In genomic region chr7:36547361-36547760, GRCh38 we compare ENCODE assay signal across 27 cellular contexts.
"Had no signal": no experiment of that assay in that cellular context is flagged by ENCODE, and none has a peak within 500 bp of the region (broad histone marks: within the 10 kb centered on the region; RNA-seq: fewer than 3 reads in every experiment).

No MANE protein-coding gene starts in this region.

- H3K36me3 ChIP-seq: colonic mucosa, sigmoid colon, transverse colon, uterus had no signal

- ATAC-seq: activated CD4-positive, CD25-positive, alpha-beta regulatory T cell treated with anti-CD3 and anti-CD28 coated beads, Interleukin-2, amount 50 U/mL, for 24 hours; activated naive CD8-positive, alpha-beta T cell treated with anti-CD3 and anti-CD28 coated beads, Interleukin-2, amount 50 U/mL, for 24 hours; heart right ventricle; left colon; naive thymus-derived CD4-positive, alpha-beta T cell; stimulated activated naive B cell treated with anti-CD40 and anti-IgM and Interleukin-4, amounts not matched to agents 10 μg/mL and 1 μg/mL and 100 μg/mL, for 72 hours had no signal

- H3K4me1 ChIP-seq: colonic mucosa, heart right ventricle, sigmoid colon, transverse colon, uterus had no signal

- H3K4me3 Mint-ChIP-seq: activated CD4-positive, alpha-beta memory T cell treated with anti-CD3 and anti-CD28 coated beads, Interleukin-2, amount 10 ng/mL, durations not matched to agents 7 days and 5 days; activated CD4-positive, alpha-beta T cell treated with anti-CD3 and anti-CD28 coated beads, Interleukin-2, amount 10 ng/mL, durations not matched to agents 24 days and 14 days; activated naive CD8-positive, alpha-beta T cell treated with anti-CD3 and anti-CD28 coated beads, Interleukin-2, amount 50 U/mL, for 24 hours; brain; endodermal cell; naive thymus-derived CD4-positive, alpha-beta T cell; stimulated activated naive B cell treated with anti-CD40 and anti-IgM and Interleukin-4, amounts not matched to agents 10 μg/mL and 1 μg/mL and 100 μg/mL, for 72 hours had no signal

- H3K27ac ChIP-seq: colonic mucosa, epithelial cell of prostate, heart right ventricle, sigmoid colon, transverse colon, uterus, VCaP had no signal

- H3K27me3 Mint-ChIP-seq: activated CD4-positive, alpha-beta memory T cell treated with anti-CD3 and anti-CD28 coated beads, Interleukin-2, amount 10 ng/mL, durations not matched to agents 7 days and 5 days; activated CD4-positive, alpha-beta T cell treated with anti-CD3 and anti-CD28 coated beads, Interleukin-2, amount 10 ng/mL, durations not matched to agents 24 days and 14 days; activated naive CD8-positive, alpha-beta T cell treated with anti-CD3 and anti-CD28 coated beads, Interleukin-2, amount 50 U/mL, for 24 hours; naive thymus-derived CD4-positive, alpha-beta T cell; progenitor cell of endocrine pancreas; stimulated activated naive B cell treated with anti-CD40 and anti-IgM and Interleukin-4, amounts not matched to agents 10 μg/mL and 1 μg/mL and 100 μg/mL, for 72 hours had no signal

- H3K36me3 Mint-ChIP-seq: brain; stimulated activated naive B cell treated with anti-CD40 and anti-IgM and Interleukin-4, amounts not matched to agents 10 μg/mL and 1 μg/mL and 100 μg/mL, for 72 hours had no signal

- H3K4me3 ChIP-seq: colonic mucosa, heart right ventricle, lung, sigmoid colon, smooth muscle cell, transverse colon, uterus had no signal

- H3K9me3 ChIP-seq: colonic mucosa, heart right ventricle, sigmoid colon, transverse colon, uterus had no signal

- H3K4me1 Mint-ChIP-seq: activated CD4-positive, alpha-beta memory T cell treated with anti-CD3 and anti-CD28 coated beads, Interleukin-2, amount 10 ng/mL, durations not matched to agents 7 days and 5 days; activated CD4-positive, alpha-beta T cell treated with anti-CD3 and anti-CD28 coated beads, Interleukin-2, amount 10 ng/mL, durations not matched to agents 24 days and 14 days; activated naive CD8-positive, alpha-beta T cell treated with anti-CD3 and anti-CD28 coated beads, Interleukin-2, amount 50 U/mL, for 24 hours; brain; naive thymus-derived CD4-positive, alpha-beta T cell; stimulated activated naive B cell treated with anti-CD40 and anti-IgM and Interleukin-4, amounts not matched to agents 10 μg/mL and 1 μg/mL and 100 μg/mL, for 72 hours had no signal

- H3K9me3 Mint-ChIP-seq: activated naive CD8-positive, alpha-beta T cell treated with anti-CD3 and anti-CD28 coated beads, Interleukin-2, amount 50 U/mL, for 24 hours; endodermal cell had no signal

- H3K4me2 ChIP-seq: smooth muscle cell had no signal

- H3K27ac Mint-ChIP-seq: activated CD4-positive, alpha-beta memory T cell treated with anti-CD3 and anti-CD28 coated beads, Interleukin-2, amount 10 ng/mL, durations not matched to agents 7 days and 5 days; activated CD4-positive, alpha-beta T cell treated with anti-CD3 and anti-CD28 coated beads, Interleukin-2, amount 10 ng/mL, durations not matched to agents 24 days and 14 days; activated naive CD8-positive, alpha-beta T cell treated with anti-CD3 and anti-CD28 coated beads, Interleukin-2, amount 50 U/mL, for 24 hours; endodermal cell; progenitor cell of endocrine pancreas; stimulated activated naive B cell treated with anti-CD40 and anti-IgM and Interleukin-4, amounts not matched to agents 10 μg/mL and 1 μg/mL and 100 μg/mL, for 72 hours had no signal

- DNase-seq: activated CD4-positive, alpha-beta memory T cell treated with anti-CD3 and anti-CD28 coated beads, Interleukin-2, amount 10 ng/mL, durations not matched to agents 7 days and 5 days; activated CD4-positive, alpha-beta T cell treated with anti-CD3 and anti-CD28 coated beads, Interleukin-2, amount 10 ng/mL, durations not matched to agents 24 days and 14 days; activated effector memory CD4-positive, alpha-beta T cell treated with anti-CD3 and anti-CD28 coated beads, Interleukin-2, amount 50 U/mL, for 16 hours; activated naive CD4-positive, alpha-beta T cell treated with anti-CD3 and anti-CD28 coated beads, Interleukin-2, amount 50 U/mL, for 16 hours; activated naive CD8-positive, alpha-beta T cell treated with anti-CD3 and anti-CD28 coated beads, Interleukin-2, amount 50 U/mL, for 24 hours; aorta; colonic mucosa; endodermal cell; heart right ventricle; left colon; naive thymus-derived CD4-positive, alpha-beta T cell; retina; sigmoid colon; stimulated activated CD4-positive, alpha-beta T cell treated with anti-CD3 and anti-CD28 coated beads, Interleukin-15, amount 100 ng/mL, for 24 hours; stimulated activated CD4-positive, alpha-beta T cell treated with anti-CD3 and anti-CD28 coated beads, Interleukin-2, amount 100 ng/mL, for 48 hours; stimulated activated CD8-positive, alpha-beta memory T cell treated with anti-CD3 and anti-CD28 coated beads, Interleukin-4, amount 100 ng/mL, for 48 hours; stimulated activated naive B cell treated with anti-CD40 and anti-IgM and Interleukin-4, amounts not matched to agents 10 μg/mL and 1 μg/mL and 100 μg/mL, for 72 hours; T-helper 2 cell; transverse colon; uterus had no signal

- H3K27me3 ChIP-seq: colonic mucosa, heart right ventricle, sigmoid colon, transverse colon, uterus had no signal
